31 cellular contexts compared by ENCODE assay signal in the genomic region with DNA sequence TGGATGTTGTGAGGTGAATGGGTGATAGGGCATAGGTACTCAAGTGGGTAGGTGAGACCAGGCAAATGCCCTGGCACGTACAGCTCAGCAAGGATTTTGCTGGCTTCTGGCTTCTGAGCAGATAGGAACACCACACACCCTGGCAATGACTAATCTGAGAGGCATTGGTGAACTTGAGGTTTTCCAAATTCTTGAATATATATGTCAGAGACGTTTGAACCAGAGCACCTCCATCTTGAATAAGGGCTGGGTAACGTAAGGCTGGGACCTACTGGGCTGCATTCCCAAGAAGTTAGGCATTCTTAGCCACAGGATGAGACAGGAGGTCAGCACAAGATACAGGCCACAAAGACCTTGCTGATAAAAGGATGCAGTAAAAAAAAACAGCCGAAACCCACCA.
DNase-seq lines count a peak whose midpoint lies in the region; ATAC-seq and TF ChIP-seq lines count a peak whose summit lies in the region.
"Had no signal": no experiment of that assay in that cellular context is flagged by ENCODE, and none has a peak within 500 bp of the region (broad histone marks: within the 10 kb centered on the region; RNA-seq: fewer than 3 reads in every experiment).

No MANE protein-coding gene starts in this region.

- H3K4me1 ChIP-seq in RWPE2 (ENCODE audit: insufficient read depth, poor library complexity, severe bottlenecking) (no peaks in the 10 kb centered on the region), prostate gland (replicated peaks) (no peaks in the 10 kb centered on the region)
- H3K4me1 ChIP-seq: A549, colonic mucosa had no signal

- no peaks in the 10 kb centered on the region for H3K4me1 Mint-ChIP-seq in osteocyte (ENCODE audit: unreplicated experiment)
- H3K4me1 Mint-ChIP-seq: stimulated activated naive CD8-positive, alpha-beta T cell treated with anti-CD3 and anti-CD28 coated beads, Interleukin-15, amount 100 ng/mL, for 72 hours had no signal

- TF ChIP-seq CTCF in RWPE2 (IDR thresholded peaks at IDR 0.05; ENCODE audit: poor library complexity, severe bottlenecking) (no peak), prostate gland (IDR thresholded peaks at IDR 0.05) (no peak), osteocyte (IDR thresholded peaks at IDR 0.05) (no peak)

- H3K27ac Mint-ChIP-seq in osteocyte (ENCODE audit: unreplicated experiment) = no peak overlapping the region
- H3K27ac Mint-ChIP-seq: activated naive CD8-positive, alpha-beta T cell; activated T-helper 2 cell treated with anti-CD3 and anti-CD28 coated beads, Interferon-gamma antibody, Interleukin-2, Interleukin-4, amounts not matched to agents 10 μg/mL and 5 μg/mL and 100 μg/mL, durations not matched to agents 14 hours and 24 hours and 36 hours; CD4-positive, alpha-beta T cell; GM23338; nephron; stimulated activated naive CD8-positive, alpha-beta T cell treated with anti-CD3 and anti-CD28 coated beads, Interleukin-15, amount 100 ng/mL, for 72 hours; T-helper 2 cell treated with Interferon-gamma antibody and Interleukin-4, amounts not matched to agents 5 μg/mL and 100 μg/mL, for 36 hours had no signal

- no peaks in the 10 kb centered on the region for H3K36me3 Mint-ChIP-seq in osteocyte (ENCODE audit: unreplicated experiment)
- H3K36me3 Mint-ChIP-seq: activated naive CD8-positive, alpha-beta T cell had no signal

- ATAC-seq in RWPE2 (ENCODE audit: low read depth) (peak; percentile 96), GM19324 (IDR thresholded peaks at IDR 0.05; ENCODE audit: low FRiP score, unreplicated experiment) (no peak)
- ATAC-seq: A549; GM23338; stimulated activated naive CD8-positive, alpha-beta T cell treated with anti-CD3 and anti-CD28 coated beads, Interleukin-15, amount 100 ng/mL, for 72 hours had no signal

- H3K27me3 Mint-ChIP-seq in osteocyte (ENCODE audit: unreplicated experiment) = no peaks in the 10 kb centered on the region
- H3K27me3 Mint-ChIP-seq: CD4-positive, alpha-beta T cell had no signal

- no peak for TF ChIP-seq POLR2A in prostate gland (IDR thresholded peaks at IDR 0.05)

- H3K4me3 ChIP-seq in RWPE2 (ENCODE audit: severe bottlenecking) (no peak overlapping the region), prostate gland (no peak overlapping the region)
- H3K4me3 ChIP-seq: A549, colonic mucosa, GM23338, ovary, thoracic aorta had no signal

- no peak overlapping the region for H3K4me3 Mint-ChIP-seq in osteocyte (ENCODE audit: unreplicated experiment)
- H3K4me3 Mint-ChIP-seq: activated naive CD8-positive, alpha-beta T cell; CD4-positive, alpha-beta T cell; GM23338; nephron; stimulated activated naive CD8-positive, alpha-beta T cell treated with anti-CD3 and anti-CD28 coated beads, Interleukin-15, amount 100 ng/mL, for 72 hours; T-helper 2 cell treated with Interferon-gamma antibody and Interleukin-4, amounts not matched to agents 5 μg/mL and 100 μg/mL, for 36 hours had no signal

- H3K9me3 ChIP-seq in RWPE2 (ENCODE audit: severe bottlenecking) (no peaks in the 10 kb centered on the region), prostate gland (no peaks in the 10 kb centered on the region)
- H3K9me3 ChIP-seq: A549, colonic mucosa, ovary, thoracic aorta had no signal

- no peak overlapping the region for H3K27ac ChIP-seq in RWPE2 (ENCODE audit: poor library complexity, severe bottlenecking)
- H3K27ac ChIP-seq in epithelial cell of prostate = peak overlapping the region; percentile 22
- H3K27ac ChIP-seq in prostate gland = no peak overlapping the region
- H3K27ac ChIP-seq: A549, colonic mucosa, ovary, thoracic aorta had no signal

- 96% methylated on average over 4 of the region's 4 CpGs for WGBS in prostate gland

- H3K27me3 ChIP-seq in RWPE2 (ENCODE audit: insufficient read depth, poor library complexity, severe bottlenecking) = no peaks in the 10 kb centered on the region
- no peaks in the 10 kb centered on the region for H3K27me3 ChIP-seq in prostate gland (replicated peaks; ENCODE audit: insufficient read depth)
- H3K27me3 ChIP-seq: colonic mucosa, ovary had no signal

- intact Hi-C loops in prostate gland (cut with DNase I) = no loop called here

- H3K36me3 ChIP-seq in RWPE2 (ENCODE audit: low read depth) (no peaks in the 10 kb centered on the region), prostate gland (no peaks in the 10 kb centered on the region)
- H3K36me3 ChIP-seq: colonic mucosa, ovary, thoracic aorta had no signal

- DNase-seq in H4 (ENCODE audit: low spot score) (peak; percentile 57), RWPE2 (ENCODE audit: low spot score) (peak; percentile 25), epithelial cell of prostate (ENCODE audit: low read depth, low spot score) (peak; percentile 36), kidney tubule cell (ENCODE audit: low spot score) (peak; percentile 68), prostate gland (ENCODE audit: low spot score) (no peak), osteocyte (ENCODE audit: extremely low spot score, unreplicated experiment) (no peak)
- no peak for DNase-seq in activated CD4-positive, alpha-beta T cell treated with anti-CD3 and anti-CD28 coated beads for 48 hours
- DNase-seq: activated CD4-positive, alpha-beta T cell treated with anti-CD3 and anti-CD28 coated beads for 4 hours; CD4-positive, alpha-beta T cell; colonic mucosa; effector CD4-positive, alpha-beta T cell; head of caudate nucleus; KBM-7; NCI-H1417; NCI-H2029; NCI-H2227 treated with DMSO at 0.1 percent for 48 hours; NCI-H526; OCI-M1; ovary; retina; SIG-M5; stimulated activated CD4-positive, alpha-beta T cell treated with anti-CD3 and anti-CD28 coated beads, Interleukin-1b, Interleukin-23, amount 100 ng/mL, for 48 hours; stimulated activated naive CD8-positive, alpha-beta T cell treated with anti-CD3 and anti-CD28 coated beads, Interleukin-15, amount 100 ng/mL, for 72 hours had no signal

- H3K9me3 Mint-ChIP-seq in osteocyte (ENCODE audit: unreplicated experiment) = peaks cover 3% of the 10 kb centered on the region
- H3K9me3 Mint-ChIP-seq: activated T-helper 2 cell treated with anti-CD3 and anti-CD28 coated beads, Interferon-gamma antibody, Interleukin-2, Interleukin-4, amounts not matched to agents 10 μg/mL and 5 μg/mL and 100 μg/mL, durations not matched to agents 14 hours and 24 hours and 36 hours; CD4-positive, alpha-beta T cell; GM23338; nephron; stimulated activated naive CD8-positive, alpha-beta T cell treated with anti-CD3 and anti-CD28 coated beads, Interleukin-15, amount 100 ng/mL, for 72 hours; T-helper 2 cell treated with Interferon-gamma antibody and Interleukin-4, amounts not matched to agents 5 μg/mL and 100 μg/mL, for 36 hours had no signal

Comparison
In these comparisons a context has a peak if more than half of its experiments do, and no peak if none do; other contexts are left out.
1. DNase-seq: peak in H4 (single experiment), RWPE2 (single experiment), epithelial cell of prostate (single experiment) and kidney tubule cell (single experiment); none in prostate gland (single experiment), osteocyte (single experiment) and activated CD4-positive, alpha-beta T cell treated with anti-CD3 and anti-CD28 coated beads for 48 hours (single experiment).